Comparison of ENCODE assay signal across 2 cellular contexts in the genomic region with DNA sequence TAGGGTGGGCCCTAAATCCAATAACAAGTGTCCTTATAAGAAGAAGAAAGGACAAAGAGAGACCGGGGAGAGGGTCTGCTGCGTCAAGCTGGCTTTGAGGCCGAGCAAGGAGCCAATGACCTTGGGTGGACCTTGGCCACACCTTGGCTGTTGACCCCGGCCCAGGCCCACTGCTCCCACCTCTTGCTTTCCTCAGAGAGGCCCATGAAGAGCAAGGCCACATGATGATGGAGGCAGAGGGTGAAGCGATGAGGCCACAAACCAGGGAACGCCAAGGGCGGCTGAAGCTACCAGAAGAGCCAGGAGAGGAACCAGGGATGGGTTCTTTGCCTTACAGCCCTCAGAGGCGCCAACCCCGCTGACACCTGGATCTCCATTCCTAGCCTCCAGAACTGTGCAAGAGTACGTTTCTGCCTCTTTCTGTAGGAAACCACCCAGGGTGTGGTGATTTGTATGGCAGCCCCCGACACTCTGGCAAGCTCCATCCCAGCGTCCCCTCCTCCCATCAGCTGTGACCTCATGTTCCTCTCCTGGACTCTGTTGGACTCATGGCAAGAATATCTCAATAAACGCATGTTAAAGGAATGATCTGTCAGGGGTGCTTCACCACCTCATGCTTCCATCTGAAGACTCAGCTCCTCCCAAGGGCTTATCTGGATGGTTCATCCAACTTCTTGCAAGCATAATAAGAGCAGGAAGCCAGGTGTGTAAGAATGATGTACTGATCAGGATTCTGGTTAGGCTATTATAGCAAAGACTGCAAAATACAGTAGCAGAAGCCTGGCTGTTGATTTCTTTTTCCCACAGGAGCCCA.
TF ChIP-seq lines count a peak whose summit lies in the region.

No MANE protein-coding gene starts in this region.

TF ChIP-seq in HepG2, 621 proteins besides CTCF, POLR2A, EP300 and RAD21 (continued from another document):
- TF ChIP-seq, protein P1, sequence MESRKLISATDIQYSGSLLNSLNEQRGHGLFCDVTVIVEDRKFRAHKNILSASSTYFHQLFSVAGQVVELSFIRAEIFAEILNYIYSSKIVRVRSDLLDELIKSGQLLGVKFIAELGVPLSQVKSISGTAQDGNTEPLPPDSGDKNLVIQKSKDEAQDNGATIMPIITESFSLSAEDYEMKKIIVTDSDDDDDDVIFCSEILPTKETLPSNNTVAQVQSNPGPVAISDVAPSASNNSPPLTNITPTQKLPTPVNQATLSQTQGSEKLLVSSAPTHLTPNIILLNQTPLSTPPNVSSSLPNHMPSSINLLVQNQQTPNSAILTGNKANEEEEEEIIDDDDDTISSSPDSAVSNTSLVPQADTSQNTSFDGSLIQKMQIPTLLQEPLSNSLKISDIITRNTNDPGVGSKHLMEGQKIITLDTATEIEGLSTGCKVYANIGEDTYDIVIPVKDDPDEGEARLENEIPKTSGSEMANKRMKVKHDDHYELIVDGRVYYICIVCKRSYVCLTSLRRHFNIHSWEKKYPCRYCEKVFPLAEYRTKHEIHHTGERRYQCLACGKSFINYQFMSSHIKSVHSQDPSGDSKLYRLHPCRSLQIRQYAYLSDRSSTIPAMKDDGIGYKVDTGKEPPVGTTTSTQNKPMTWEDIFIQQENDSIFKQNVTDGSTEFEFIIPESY (CRISPR knock-in tag; IDR thresholded peaks at IDR 0.05): peak; percentile 67

TF ChIP-seq in SK-N-SH treated with all-trans-retinoic acid at 6 μM for 48 hours, 23 proteins besides CTCF, POLR2A, EP300 and RAD21 (continued from another document):
- TF ChIP-seq, protein P2, sequence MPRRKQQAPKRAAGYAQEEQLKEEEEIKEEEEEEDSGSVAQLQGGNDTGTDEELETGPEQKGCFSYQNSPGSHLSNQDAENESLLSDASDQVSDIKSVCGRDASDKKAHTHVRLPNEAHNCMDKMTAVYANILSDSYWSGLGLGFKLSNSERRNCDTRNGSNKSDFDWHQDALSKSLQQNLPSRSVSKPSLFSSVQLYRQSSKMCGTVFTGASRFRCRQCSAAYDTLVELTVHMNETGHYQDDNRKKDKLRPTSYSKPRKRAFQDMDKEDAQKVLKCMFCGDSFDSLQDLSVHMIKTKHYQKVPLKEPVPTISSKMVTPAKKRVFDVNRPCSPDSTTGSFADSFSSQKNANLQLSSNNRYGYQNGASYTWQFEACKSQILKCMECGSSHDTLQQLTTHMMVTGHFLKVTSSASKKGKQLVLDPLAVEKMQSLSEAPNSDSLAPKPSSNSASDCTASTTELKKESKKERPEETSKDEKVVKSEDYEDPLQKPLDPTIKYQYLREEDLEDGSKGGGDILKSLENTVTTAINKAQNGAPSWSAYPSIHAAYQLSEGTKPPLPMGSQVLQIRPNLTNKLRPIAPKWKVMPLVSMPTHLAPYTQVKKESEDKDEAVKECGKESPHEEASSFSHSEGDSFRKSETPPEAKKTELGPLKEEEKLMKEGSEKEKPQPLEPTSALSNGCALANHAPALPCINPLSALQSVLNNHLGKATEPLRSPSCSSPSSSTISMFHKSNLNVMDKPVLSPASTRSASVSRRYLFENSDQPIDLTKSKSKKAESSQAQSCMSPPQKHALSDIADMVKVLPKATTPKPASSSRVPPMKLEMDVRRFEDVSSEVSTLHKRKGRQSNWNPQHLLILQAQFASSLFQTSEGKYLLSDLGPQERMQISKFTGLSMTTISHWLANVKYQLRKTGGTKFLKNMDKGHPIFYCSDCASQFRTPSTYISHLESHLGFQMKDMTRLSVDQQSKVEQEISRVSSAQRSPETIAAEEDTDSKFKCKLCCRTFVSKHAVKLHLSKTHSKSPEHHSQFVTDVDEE (CRISPR knock-in tag; IDR thresholded peaks at IDR 0.05): no peak
- TF ChIP-seq ZFP3 (CRISPR knock-in tag; IDR thresholded peaks at IDR 0.05) (no peak), ZFP30 (CRISPR knock-in tag; IDR thresholded peaks at IDR 0.05) (no peak), ZC3H10 (CRISPR knock-in tag; IDR thresholded peaks at IDR 0.05) (no peak), BACH2 (CRISPR knock-in tag; IDR thresholded peaks at IDR 0.05; ENCODE audit: borderline replicate concordance) (no peak), ZNF8 (CRISPR knock-in tag; IDR thresholded peaks at IDR 0.05) (no peak), ARNTL (CRISPR knock-in tag; IDR thresholded peaks at IDR 0.05; ENCODE audit: borderline replicate concordance, low read depth) (no peak), ZNF70 (CRISPR knock-in tag; IDR thresholded peaks at IDR 0.05) (no peak), TCF4 (CRISPR knock-in tag; IDR thresholded peaks at IDR 0.05; ENCODE audit: borderline replicate concordance) (no peak), SNAI2 (CRISPR knock-in tag; IDR thresholded peaks at IDR 0.05) (no peak)
- TF ChIP-seq, protein P3, sequence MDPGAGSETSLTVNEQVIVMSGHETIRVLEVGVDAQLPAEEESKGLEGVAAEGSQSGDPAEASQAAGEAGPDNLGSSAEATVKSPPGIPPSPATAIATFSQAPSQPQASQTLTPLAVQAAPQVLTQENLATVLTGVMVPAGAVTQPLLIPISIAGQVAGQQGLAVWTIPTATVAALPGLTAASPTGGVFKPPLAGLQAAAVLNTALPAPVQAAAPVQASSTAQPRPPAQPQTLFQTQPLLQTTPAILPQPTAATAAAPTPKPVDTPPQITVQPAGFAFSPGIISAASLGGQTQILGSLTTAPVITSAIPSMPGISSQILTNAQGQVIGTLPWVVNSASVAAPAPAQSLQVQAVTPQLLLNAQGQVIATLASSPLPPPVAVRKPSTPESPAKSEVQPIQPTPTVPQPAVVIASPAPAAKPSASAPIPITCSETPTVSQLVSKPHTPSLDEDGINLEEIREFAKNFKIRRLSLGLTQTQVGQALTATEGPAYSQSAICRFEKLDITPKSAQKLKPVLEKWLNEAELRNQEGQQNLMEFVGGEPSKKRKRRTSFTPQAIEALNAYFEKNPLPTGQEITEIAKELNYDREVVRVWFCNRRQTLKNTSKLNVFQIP (CRISPR knock-in tag; IDR thresholded peaks at IDR 0.05; ENCODE audit: borderline replicate concordance, low read depth): no peak
- TF ChIP-seq, protein P4, sequence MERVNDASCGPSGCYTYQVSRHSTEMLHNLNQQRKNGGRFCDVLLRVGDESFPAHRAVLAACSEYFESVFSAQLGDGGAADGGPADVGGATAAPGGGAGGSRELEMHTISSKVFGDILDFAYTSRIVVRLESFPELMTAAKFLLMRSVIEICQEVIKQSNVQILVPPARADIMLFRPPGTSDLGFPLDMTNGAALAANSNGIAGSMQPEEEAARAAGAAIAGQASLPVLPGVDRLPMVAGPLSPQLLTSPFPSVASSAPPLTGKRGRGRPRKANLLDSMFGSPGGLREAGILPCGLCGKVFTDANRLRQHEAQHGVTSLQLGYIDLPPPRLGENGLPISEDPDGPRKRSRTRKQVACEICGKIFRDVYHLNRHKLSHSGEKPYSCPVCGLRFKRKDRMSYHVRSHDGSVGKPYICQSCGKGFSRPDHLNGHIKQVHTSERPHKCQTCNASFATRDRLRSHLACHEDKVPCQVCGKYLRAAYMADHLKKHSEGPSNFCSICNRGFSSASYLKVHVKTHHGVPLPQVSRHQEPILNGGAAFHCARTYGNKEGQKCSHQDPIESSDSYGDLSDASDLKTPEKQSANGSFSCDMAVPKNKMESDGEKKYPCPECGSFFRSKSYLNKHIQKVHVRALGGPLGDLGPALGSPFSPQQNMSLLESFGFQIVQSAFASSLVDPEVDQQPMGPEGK (CRISPR knock-in tag; IDR thresholded peaks at IDR 0.05; ENCODE audit: borderline replicate concordance): no peak
- TF ChIP-seq, protein P5, sequence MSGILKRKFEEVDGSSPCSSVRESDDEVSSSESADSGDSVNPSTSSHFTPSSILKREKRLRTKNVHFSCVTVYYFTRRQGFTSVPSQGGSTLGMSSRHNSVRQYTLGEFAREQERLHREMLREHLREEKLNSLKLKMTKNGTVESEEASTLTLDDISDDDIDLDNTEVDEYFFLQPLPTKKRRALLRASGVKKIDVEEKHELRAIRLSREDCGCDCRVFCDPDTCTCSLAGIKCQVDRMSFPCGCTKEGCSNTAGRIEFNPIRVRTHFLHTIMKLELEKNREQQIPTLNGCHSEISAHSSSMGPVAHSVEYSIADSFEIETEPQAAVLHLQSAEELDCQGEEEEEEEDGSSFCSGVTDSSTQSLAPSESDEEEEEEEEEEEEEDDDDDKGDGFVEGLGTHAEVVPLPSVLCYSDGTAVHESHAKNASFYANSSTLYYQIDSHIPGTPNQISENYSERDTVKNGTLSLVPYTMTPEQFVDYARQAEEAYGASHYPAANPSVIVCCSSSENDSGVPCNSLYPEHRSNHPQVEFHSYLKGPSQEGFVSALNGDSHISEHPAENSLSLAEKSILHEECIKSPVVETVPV (CRISPR knock-in tag; IDR thresholded peaks at IDR 0.05): no peak
